In the genomic region with DNA sequence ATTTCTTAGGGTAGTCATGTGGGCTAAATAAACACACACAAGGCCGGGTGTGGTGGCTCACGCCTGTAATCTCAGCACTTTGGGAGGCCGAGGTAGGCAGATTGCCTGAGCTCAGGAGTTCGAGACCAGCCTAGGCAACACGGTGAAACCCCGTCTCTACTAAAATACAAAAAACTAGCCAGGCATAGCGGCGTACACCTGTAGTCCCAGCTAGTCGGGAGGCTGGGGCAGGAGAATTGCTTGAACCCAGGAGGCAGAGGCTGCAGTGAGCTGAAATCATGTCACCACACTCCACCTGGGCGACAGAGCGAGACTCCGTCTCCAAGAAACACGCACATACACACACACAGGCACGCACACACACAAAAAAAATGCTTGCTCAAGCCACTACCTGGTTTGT, we compare ENCODE assay signal across 20 cellular contexts. TPM values are rescaled to one million over a fixed set of nuclear protein-coding genes. Genes with fewer than 3 reads are reported as not detected.
A peak's percentile ranks its signal among the peaks of the same experiment; 100 is the strongest.
DNase-seq lines count a peak whose midpoint lies in the region; ATAC-seq and TF ChIP-seq lines count a peak whose summit lies in the region.
"Not testable (repeated sequence)": the region's sequence is repeated elsewhere in the genome, so short reads cannot be mapped to it uniquely, and the experiment has no call there.
"Had no signal": no experiment of that assay in that cellular context is flagged by ENCODE, and none has a peak within 500 bp of the region (broad histone marks: within the 10 kb centered on the region; RNA-seq: fewer than 3 reads in every experiment).

No MANE protein-coding gene starts in this region.

- H3K27me3 ChIP-seq in endodermal cell (ENCODE audit: control insufficient read depth, insufficient read depth, low read length, poor library complexity, severe bottlenecking), result peaks cover 47% of the 10 kb centered on the region

- peaks cover 16% of the 10 kb centered on the region for H3K4me1 Mint-ChIP-seq in endodermal cell
- not testable (repeated sequence) for H3K4me1 Mint-ChIP-seq in natural killer cell treated with Interleukin-12 subunit alpha and Interleukin-12 subunit beta and Interleukin-15 and Interleukin-18, amount 100 ng/mL, for 72 hours (ENCODE audit: low read depth in 2 of 2)

- WGBS in endodermal cell (ENCODE audit: insufficient coverage in 1 of 2, insufficient read length in 1 of 2), 2 experiments, result 87 to 96% methylated on average over 9 to 14 of the region's 14 CpGs

- H3K36me3 Mint-ChIP-seq in endodermal cell (ENCODE audit: low read depth); natural killer cell treated with Interleukin-12 subunit alpha and Interleukin-12 subunit beta and Interleukin-15 and Interleukin-18, amount 100 ng/mL, for 72 hours: not testable (repeated sequence)

- not testable (repeated sequence) for H3K4me3 Mint-ChIP-seq in endodermal cell; natural killer cell treated with Interleukin-12 subunit alpha and Interleukin-12 subunit beta and Interleukin-15 and Interleukin-18, amount 100 ng/mL, for 72 hours

- H3K4me3 ChIP-seq in endodermal cell (ENCODE audit: low read length), result not testable (repeated sequence)

- not testable (repeated sequence) for H3K36me3 ChIP-seq in endodermal cell (ENCODE audit: control insufficient read depth, insufficient read depth, low read length)

- not testable (repeated sequence) for H3K9ac ChIP-seq in endodermal cell (ENCODE audit: extremely low read depth, low read length, poor library complexity, severe bottlenecking)

- H3K9me3 ChIP-seq in endodermal cell (ENCODE audit: control insufficient read depth, low read length), result not testable (repeated sequence)

- not testable (repeated sequence) for TF ChIP-seq CTCF in endodermal cell (conservative IDR thresholded peaks at IDR 0.05)

- H3K9me3 Mint-ChIP-seq in endodermal cell; natural killer cell treated with Interleukin-12 subunit alpha and Interleukin-12 subunit beta and Interleukin-15 and Interleukin-18, amount 100 ng/mL, for 72 hours: not testable (repeated sequence)

- not testable (repeated sequence) for ATAC-seq in natural killer cell treated with Interleukin-12 subunit alpha and Interleukin-12 subunit beta and Interleukin-15 and Interleukin-18, amount 100 ng/mL, for 72 hours

- H3K27me3 Mint-ChIP-seq in endodermal cell (ENCODE audit: insufficient read depth), result peaks cover 38% of the 10 kb centered on the region
- H3K27me3 Mint-ChIP-seq in natural killer cell treated with Interleukin-12 subunit alpha and Interleukin-12 subunit beta and Interleukin-15 and Interleukin-18, amount 100 ng/mL, for 72 hours, result not testable (repeated sequence)

- H3K4me1 ChIP-seq in endodermal cell (ENCODE audit: control insufficient read depth, insufficient read depth, low read length), result not testable (repeated sequence)

- not testable (repeated sequence) for H3K27ac ChIP-seq in endodermal cell (ENCODE audit: low read depth, low read length)

- intact Hi-C loops in cardiac septum (cut with DNase I), result loop anchor here (10.0 kb wide), 1 partner anchor 449 kb away; no protein-coding TSS in a partner anchor

- peak; percentile 33 for DNase-seq in activated CD8-positive, alpha-beta memory T cell treated with anti-CD3 and anti-CD28 coated beads for 24 hours
- peak; percentile 21 for DNase-seq in activated effector memory CD4-positive, alpha-beta T cell treated with anti-CD3 and anti-CD28 coated beads, Interleukin-2, amount 50 U/mL, for 16 hours
- DNase-seq in endodermal cell, result peak; percentile 36
- DNase-seq in cardiac septum (ENCODE audit: low spot score), result peak; percentile 63
- DNase-seq in natural killer cell treated with Interleukin-12 subunit alpha and Interleukin-12 subunit beta and Interleukin-15 and Interleukin-18, amount 100 ng/mL, for 72 hours (ENCODE audit: low spot score), result peak; percentile 31

- not testable (repeated sequence) for H3K27ac Mint-ChIP-seq in endodermal cell; natural killer cell treated with Interleukin-12 subunit alpha and Interleukin-12 subunit beta and Interleukin-15 and Interleukin-18, amount 100 ng/mL, for 72 hours

RNA-seq across cellular contexts. Expression of gene CLEC20A, which starts 6.6 kb away (rescaled TPM):
- 1 to 10 TPM in 1 of 2 donors, under 1 TPM in 1; 0.33 to 1.5 TPM for total RNA-seq in endodermal cell
- polyA plus RNA-seq in endodermal cell (2013, experiment 1 of 2), result not detected
- not detected for polyA plus RNA-seq in endodermal cell (2013, experiment 2 of 2)
- total RNA-seq in cardiac septum, result not detected
- not detected for total RNA-seq in natural killer cell treated with Interleukin-12 subunit alpha and Interleukin-12 subunit beta and Interleukin-15 and Interleukin-18, amount 100 ng/mL, for 72 hours
- total RNA-seq: A172; A673; Caco-2; Calu3; CD4-positive, alpha-beta memory T cell; CD4-positive, alpha-beta T cell; CD4-positive, CD25-positive, alpha-beta regulatory T cell; CD8-positive, alpha-beta memory T cell; CD8-positive, alpha-beta T cell; Daoy had no signal
- polyA plus RNA-seq: A549; AG04450; BJ; CD14-positive monocyte; CD4-positive, alpha-beta memory T cell; CD8-positive, alpha-beta memory T cell had no signal

RNA-seq across cellular contexts. Expression of gene TEX35, which starts 9.6 kb away (rescaled TPM):
- total RNA-seq in endodermal cell, result not detected
- not detected for polyA plus RNA-seq in endodermal cell (2013, experiment 1 of 2)
- polyA plus RNA-seq in endodermal cell (2013, experiment 2 of 2), result not detected
- not detected for total RNA-seq in cardiac septum
- total RNA-seq in natural killer cell treated with Interleukin-12 subunit alpha and Interleukin-12 subunit beta and Interleukin-15 and Interleukin-18, amount 100 ng/mL, for 72 hours, result not detected
- total RNA-seq: A172; A673; B cell; Caco-2; Calu3; CD4-positive, alpha-beta memory T cell; CD4-positive, alpha-beta T cell; CD4-positive, CD25-positive, alpha-beta regulatory T cell; CD8-positive, alpha-beta memory T cell; CD8-positive, alpha-beta T cell; Daoy had no signal
- polyA plus RNA-seq: A549; AG04450; BJ; CD14-positive monocyte; CD4-positive, CD25-positive, alpha-beta regulatory T cell; CD8-positive, alpha-beta memory T cell had no signal
